1 cellular context compared by ENCODE assay signal in the genomic region with DNA sequence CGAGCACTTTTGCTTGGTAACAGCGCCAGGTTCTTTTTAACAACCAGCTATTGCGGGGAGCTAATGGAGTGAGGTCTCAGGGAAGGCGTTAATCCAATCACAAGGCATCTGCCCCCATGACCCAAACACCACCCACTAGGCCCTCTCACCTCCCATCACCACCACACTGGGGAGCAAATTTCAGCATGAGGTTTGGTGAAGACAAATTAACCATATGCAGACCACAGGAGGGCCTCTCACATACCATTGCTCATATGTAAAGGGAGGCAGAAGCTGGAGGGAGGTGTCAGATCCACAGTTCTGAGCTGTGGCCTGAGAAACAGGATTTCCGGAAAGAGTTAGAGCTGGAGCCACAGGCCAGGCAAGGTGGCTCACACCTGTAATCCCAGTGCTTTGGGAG.
A peak's percentile ranks its signal among the peaks of the same experiment; 100 is the strongest.
TF ChIP-seq lines count a peak whose summit lies in the region.

No MANE protein-coding gene starts in this region.

TF ChIP-seq in H1, 55 proteins besides CTCF, POLR2A, EP300 and RAD21:
- 0 out of 2 replicates have a peak, but pooled peaks have one; percentile 13 for TF ChIP-seq TAF1 (IDR thresholded peaks at IDR 0.05; ENCODE audit: low read depth, low read length)
- TF ChIP-seq, protein P1, sequence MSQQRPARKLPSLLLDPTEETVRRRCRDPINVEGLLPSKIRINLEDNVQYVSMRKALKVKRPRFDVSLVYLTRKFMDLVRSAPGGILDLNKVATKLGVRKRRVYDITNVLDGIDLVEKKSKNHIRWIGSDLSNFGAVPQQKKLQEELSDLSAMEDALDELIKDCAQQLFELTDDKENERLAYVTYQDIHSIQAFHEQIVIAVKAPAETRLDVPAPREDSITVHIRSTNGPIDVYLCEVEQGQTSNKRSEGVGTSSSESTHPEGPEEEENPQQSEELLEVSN (IDR thresholded peaks at IDR 0.05), result 0 out of 2 replicates have a peak, but pooled peaks have one; percentile 6
- TF ChIP-seq MAX (IDR thresholded peaks at IDR 0.05), result 0 out of 2 replicates have a peak, but pooled peaks have one; percentile 20
- TF ChIP-seq MAFK (IDR thresholded peaks at IDR 0.05; ENCODE audit: low read depth, low read length), result no peak
- no peak for TF ChIP-seq CHD1 (IDR thresholded peaks at IDR 0.05; ENCODE audit: low read depth, low read length)
